Comparison of ENCODE assay signal across 2 cellular contexts in genomic region chr1:74785944-74786343, GRCh38.
TF ChIP-seq lines count a peak whose summit lies in the region.

No MANE protein-coding gene starts in this region.

TF ChIP-seq in HepG2, 621 proteins besides CTCF, POLR2A, EP300 and RAD21:
- TF ChIP-seq, protein P1, sequence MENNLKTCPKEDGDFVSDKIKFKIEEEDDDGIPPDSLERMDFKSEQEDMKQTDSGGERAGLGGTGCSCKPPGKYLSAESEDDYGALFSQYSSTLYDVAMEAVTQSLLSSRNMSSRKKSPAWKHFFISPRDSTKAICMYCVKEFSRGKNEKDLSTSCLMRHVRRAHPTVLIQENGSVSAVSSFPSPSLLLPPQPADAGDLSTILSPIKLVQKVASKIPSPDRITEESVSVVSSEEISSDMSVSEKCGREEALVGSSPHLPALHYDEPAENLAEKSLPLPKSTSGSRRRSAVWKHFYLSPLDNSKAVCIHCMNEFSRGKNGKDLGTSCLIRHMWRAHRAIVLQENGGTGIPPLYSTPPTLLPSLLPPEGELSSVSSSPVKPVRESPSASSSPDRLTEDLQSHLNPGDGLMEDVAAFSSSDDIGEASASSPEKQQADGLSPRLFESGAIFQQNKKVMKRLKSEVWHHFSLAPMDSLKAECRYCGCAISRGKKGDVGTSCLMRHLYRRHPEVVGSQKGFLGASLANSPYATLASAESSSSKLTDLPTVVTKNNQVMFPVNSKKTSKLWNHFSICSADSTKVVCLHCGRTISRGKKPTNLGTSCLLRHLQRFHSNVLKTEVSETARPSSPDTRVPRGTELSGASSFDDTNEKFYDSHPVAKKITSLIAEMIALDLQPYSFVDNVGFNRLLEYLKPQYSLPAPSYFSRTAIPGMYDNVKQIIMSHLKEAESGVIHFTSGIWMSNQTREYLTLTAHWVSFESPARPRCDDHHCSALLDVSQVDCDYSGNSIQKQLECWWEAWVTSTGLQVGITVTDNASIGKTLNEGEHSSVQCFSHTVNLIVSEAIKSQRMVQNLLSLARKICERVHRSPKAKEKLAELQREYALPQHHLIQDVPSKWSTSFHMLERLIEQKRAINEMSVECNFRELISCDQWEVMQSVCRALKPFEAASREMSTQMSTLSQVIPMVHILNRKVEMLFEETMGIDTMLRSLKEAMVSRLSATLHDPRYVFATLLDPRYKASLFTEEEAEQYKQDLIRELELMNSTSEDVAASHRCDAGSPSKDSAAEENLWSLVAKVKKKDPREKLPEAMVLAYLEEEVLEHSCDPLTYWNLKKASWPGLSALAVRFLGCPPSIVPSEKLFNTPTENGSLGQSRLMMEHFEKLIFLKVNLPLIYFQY (CRISPR knock-in tag; IDR thresholded peaks at IDR 0.05; ENCODE audit: borderline replicate concordance), result no peak
- TF ChIP-seq MAFF (IDR thresholded peaks at IDR 0.05; ENCODE audit: low read depth, low read length), result peak; percentile 60
- TF ChIP-seq ZZZ3 (CRISPR knock-in tag; IDR thresholded peaks at IDR 0.05; ENCODE audit: borderline replicate concordance), result no peak
- no peak for TF ChIP-seq ZNF724P (CRISPR knock-in tag; IDR thresholded peaks at IDR 0.05; ENCODE audit: borderline replicate concordance)
- TF ChIP-seq ZC3H4 (CRISPR knock-in tag; IDR thresholded peaks at IDR 0.05; ENCODE audit: borderline replicate concordance), result no peak
- peak; percentile 57 to 71; a peak in 3 of 4 replicates for TF ChIP-seq MAFK (conservative IDR thresholded peaks at IDR 0.05 in 1 of 2, IDR thresholded peaks at IDR 0.05 in 1 of 2; ENCODE audit: low read length in 2 of 2)
- no peak for TF ChIP-seq DMAP1 (CRISPR knock-in tag; IDR thresholded peaks at IDR 0.05)
- TF ChIP-seq SALL2 (CRISPR knock-in tag; IDR thresholded peaks at IDR 0.05), result no peak
TF ChIP-seq in HepG2: peak in this region for 2.

TF ChIP-seq in IMR-90, 13 proteins besides CTCF, POLR2A, EP300 and RAD21:
- TF ChIP-seq RCOR1 (IDR thresholded peaks at IDR 0.05; ENCODE audit: insufficient replicate concordance, low read length) (no peak), MAFK (IDR thresholded peaks at IDR 0.05; ENCODE audit: low read depth, low read length) (peak; percentile 50; the same call in 1 of the 2 replicates), MAZ (IDR thresholded peaks at IDR 0.05; ENCODE audit: borderline replicate concordance, low read depth, low read length) (no peak), MXI1 (IDR thresholded peaks at IDR 0.05; ENCODE audit: borderline replicate concordance, low read depth, low read length) (no peak), SMC3 (IDR thresholded peaks at IDR 0.05; ENCODE audit: low read depth, low read length) (no peak)
